In genomic region chr9:110116543-110116885, GRCh38 we compare ENCODE assay signal across 10 cellular contexts.
DNase-seq lines count a peak whose midpoint lies in the region; TF ChIP-seq lines count a peak whose summit lies in the region.
"Had no signal": no experiment of that assay in that cellular context is flagged by ENCODE, and none has a peak within 500 bp of the region (broad histone marks: within the 10 kb centered on the region; RNA-seq: fewer than 3 reads in every experiment).

No MANE protein-coding gene starts in this region.

- CTCF ChIA-PET in PC-9 (lab: Charles Lee): no interaction called here

- DNase-seq in GM04503 (ENCODE audit: low read depth) (peak; percentile 88), PC-9 (peak in 1 of 2 experiments; percentile 62), foreskin fibroblast (peak; percentile 91 to 92), sigmoid colon (no peak), HK-2 (ENCODE audit: unreplicated experiment) (no peak), T-helper 1 cell (no peak), NCI-H524 (lab: John Stamatoyannopoulos, UW) (no peak), NCI-H2227 treated with DMSO at 0.1 percent for 48 hours (lab: John Stamatoyannopoulos, UW) (no peak)
- DNase-seq: DMS79, NCI-H526 treated with DMSO at 0.1 percent for 48 hours had no signal

- peaks cover 48% of the 10 kb centered on the region for H3K79me2 ChIP-seq in PC-9 (ENCODE audit: low read depth)

- no peak for TF ChIP-seq CTCF in PC-9 (conservative IDR thresholded peaks at IDR 0.05)
- no peak for TF ChIP-seq CTCF in foreskin fibroblast (IDR thresholded peaks at IDR 0.05; ENCODE audit: low read depth, low read length)
- no peak for TF ChIP-seq CTCF in sigmoid colon (IDR thresholded peaks at IDR 0.05)

- H4K20me1 ChIP-seq in PC-9 (ENCODE audit: insufficient read depth): no peaks in the 10 kb centered on the region

- H3K9me3 ChIP-seq in PC-9 (ENCODE audit: insufficient read depth, low read depth): no peaks in the 10 kb centered on the region
- no peaks in the 10 kb centered on the region for H3K9me3 ChIP-seq in sigmoid colon

- H3F3A ChIP-seq in PC-9 (ENCODE audit: insufficient read depth, low read depth): peaks cover 18% of the 10 kb centered on the region

- no peak for TF ChIP-seq POLR2A in sigmoid colon (IDR thresholded peaks at IDR 0.05)

- no peaks in the 10 kb centered on the region; the same call in 1 of the 2 replicates for H3K9me2 ChIP-seq in PC-9 (ENCODE audit: insufficient read depth)

- H3K4me1 ChIP-seq in PC-9 (replicated peaks; ENCODE audit: insufficient read depth) (peaks cover 28% of the 10 kb centered on the region), sigmoid colon (peaks cover 0 to 27% (median 17%) of the 10 kb centered on the region in 4 donors)

- POLR2A ChIA-PET in PC-9 (lab: Charles Lee; ENCODE audit: unreplicated experiment): interaction anchor here (0.7 to 1.0 kb wide), 2 partner anchors 12 to 206 kb away, joined by 4 to 5 read pairs; no protein-coding TSS in a partner anchor

- 69 to 70% methylated on average over 3 of the region's 3 CpGs for WGBS in sigmoid colon, 2 donors

- BruUV-seq in PC-9 (replicated peaks; lab: Mats Ljungman, UMichigan): no TSS peak

- H3K36me3 ChIP-seq in PC-9 (ENCODE audit: low read depth): no peaks in the 10 kb centered on the region
- no peaks in the 10 kb centered on the region for H3K36me3 ChIP-seq in sigmoid colon

- H3K27me3 ChIP-seq in PC-9 (ENCODE audit: insufficient read depth, low read depth): no peaks in the 10 kb centered on the region
- no peaks in the 10 kb centered on the region for H3K27me3 ChIP-seq in sigmoid colon

- intact Hi-C loops in PC-9 (cut with micrococcal nuclease; ENCODE audit: unreplicated experiment) (no loop called here), sigmoid colon (cut with DNase I) (no loop called here)

- H3K4me3 ChIP-seq in PC-9: peak overlapping the region; percentile 9; the same call in 1 of the 2 replicates
- H3K4me3 ChIP-seq in foreskin fibroblast (ENCODE audit: low read depth in 1 of 2, low read length in 2 of 2): no peak overlapping the region
- no peak overlapping the region for H3K4me3 ChIP-seq in sigmoid colon

- H2AFZ ChIP-seq in PC-9: no peak overlapping the region

- H3K27ac ChIP-seq in PC-9: peak overlapping the region; percentile 76
- H3K27ac ChIP-seq in sigmoid colon: peak overlapping the region in 2 of 4 donors; percentile 25 to 56

- TF ChIP-seq EP300 in sigmoid colon (IDR thresholded peaks at IDR 0.05): peak in 3 of 4 donors; percentile 32 to 88 (median 86)

- peak overlapping the region; percentile 63 for H3K4me2 ChIP-seq in PC-9

Comparison
In these comparisons a context has a peak if more than half of its experiments do, and no peak if none do; other contexts are left out.
1. DNase-seq: peak in GM04503 (single experiment) and foreskin fibroblast (2 of 2); none in sigmoid colon (single experiment), HK-2 (single experiment), T-helper 1 cell (0 of 5), NCI-H524 (0 of 2) and NCI-H2227 treated with DMSO at 0.1 percent for 48 hours (single experiment).